Comparison of ENCODE assay signal across 11 cellular contexts in genomic region chr3:12143949-12144504, GRCh38. TPM values are rescaled to one million over a fixed set of nuclear protein-coding genes. Genes with fewer than 3 reads are reported as not detected.
DNase-seq lines count a peak whose midpoint lies in the region; ATAC-seq and TF ChIP-seq lines count a peak whose summit lies in the region.
"Had no signal": no experiment of that assay in that cellular context is flagged by ENCODE, and none has a peak within 500 bp of the region (broad histone marks: within the 10 kb centered on the region; RNA-seq: fewer than 3 reads in every experiment).

No MANE protein-coding gene starts in this region.

- no peaks in the 10 kb centered on the region for H3K4me1 Mint-ChIP-seq in stimulated activated effector memory CD8-positive, alpha-beta T cell treated with anti-CD3 and anti-CD28 coated beads, Interleukin-12 subunit alpha, Interleukin-12 subunit beta, amount 100 ng/mL, for 72 hours
- H3K4me1 Mint-ChIP-seq in mesothelial cell of epicardium = no peaks in the 10 kb centered on the region
- H3K4me1 Mint-ChIP-seq: IgD-negative memory B cell had no signal

- H3K27me3 ChIP-seq in right lobe of liver = no peaks in the 10 kb centered on the region

- H3K36me3 Mint-ChIP-seq in stimulated activated effector memory CD8-positive, alpha-beta T cell treated with anti-CD3 and anti-CD28 coated beads, Interleukin-12 subunit alpha, Interleukin-12 subunit beta, amount 100 ng/mL, for 72 hours = no peaks in the 10 kb centered on the region
- no peaks in the 10 kb centered on the region for H3K36me3 Mint-ChIP-seq in mesothelial cell of epicardium
- H3K36me3 Mint-ChIP-seq: IgD-negative memory B cell had no signal

- H3K4me3 ChIP-seq in choroid plexus epithelial cell (ENCODE audit: low read depth, low read length) (no peak overlapping the region), right lobe of liver (no peak overlapping the region)

- H3K36me3 ChIP-seq in right lobe of liver = no peaks in the 10 kb centered on the region

- H3K9me3 ChIP-seq in right lobe of liver = no peaks in the 10 kb centered on the region
- H3K9me3 ChIP-seq: Caco-2 had no signal

- H3K27ac Mint-ChIP-seq in stimulated activated effector memory CD8-positive, alpha-beta T cell treated with anti-CD3 and anti-CD28 coated beads, Interleukin-12 subunit alpha, Interleukin-12 subunit beta, amount 100 ng/mL, for 72 hours = peak overlapping the region; percentile 13
- no peak overlapping the region for H3K27ac Mint-ChIP-seq in mesothelial cell of epicardium
- H3K27ac Mint-ChIP-seq: IgD-negative memory B cell had no signal

- no peak overlapping the region for H3K27ac ChIP-seq in right lobe of liver

- no peak for TF ChIP-seq CTCF in choroid plexus epithelial cell (conservative IDR thresholded peaks at IDR 0.05; ENCODE audit: low read depth, low read length)
- no peak for TF ChIP-seq CTCF in right lobe of liver (IDR thresholded peaks at IDR 0.05)
- no peak for TF ChIP-seq CTCF in mesothelial cell of epicardium (IDR thresholded peaks at IDR 0.05; ENCODE audit: unreplicated experiment)

- no peaks in the 10 kb centered on the region for H3K9me3 Mint-ChIP-seq in stimulated activated effector memory CD8-positive, alpha-beta T cell treated with anti-CD3 and anti-CD28 coated beads, Interleukin-12 subunit alpha, Interleukin-12 subunit beta, amount 100 ng/mL, for 72 hours
- no peaks in the 10 kb centered on the region for H3K9me3 Mint-ChIP-seq in mesothelial cell of epicardium
- H3K9me3 Mint-ChIP-seq: IgD-negative memory B cell had no signal

- H3K4me3 Mint-ChIP-seq in stimulated activated effector memory CD8-positive, alpha-beta T cell treated with anti-CD3 and anti-CD28 coated beads, Interleukin-12 subunit alpha, Interleukin-12 subunit beta, amount 100 ng/mL, for 72 hours = no peak overlapping the region
- H3K4me3 Mint-ChIP-seq in mesothelial cell of epicardium = no peak overlapping the region
- H3K4me3 Mint-ChIP-seq: IgD-negative memory B cell had no signal

- intact Hi-C loops in right lobe of liver (cut with DNase I) = no loop called here

- no peaks in the 10 kb centered on the region for H3K4me1 ChIP-seq in right lobe of liver
- H3K4me1 ChIP-seq: Caco-2 had no signal

- WGBS in right lobe of liver (ENCODE audit: insufficient coverage, low coverage, low lambda C conversion rate, missing lambda C conversion rate) = 54% methylated on average over 5 of the region's 6 CpGs

- TF ChIP-seq POLR2A in right lobe of liver (IDR thresholded peaks at IDR 0.05) = no peak

- ATAC-seq in right lobe of liver = peak; percentile 18 to 47 (median 35)
- no peak for ATAC-seq in stimulated activated effector memory CD8-positive, alpha-beta T cell treated with anti-CD3 and anti-CD28 coated beads, Interleukin-12 subunit alpha, Interleukin-12 subunit beta, amount 100 ng/mL, for 72 hours

- peak; percentile 71 for DNase-seq in GM03348 (ENCODE audit: low spot score)
- peak; percentile 95 for DNase-seq in choroid plexus epithelial cell (ENCODE audit: low read depth)
- no peak for DNase-seq in right lobe of liver
- no peak for DNase-seq in stimulated activated effector memory CD8-positive, alpha-beta T cell treated with anti-CD3 and anti-CD28 coated beads, Interleukin-12 subunit alpha, Interleukin-12 subunit beta, amount 100 ng/mL, for 72 hours (ENCODE audit: low spot score in 2 of 2)
- DNase-seq in NCI-H2081 (lab: John Stamatoyannopoulos, UW) = no peak
- no peak for DNase-seq in 8988T
- DNase-seq in NCI-H345 treated with DMSO at 0.1 percent for 48 hours (lab: John Stamatoyannopoulos, UW; ENCODE audit: unreplicated experiment) = no peak
- DNase-seq in mesothelial cell of epicardium (ENCODE audit: low spot score in 2 of 2, unreplicated experiment in 2 of 2) = no peak
- DNase-seq: Caco-2; stimulated activated CD4-positive, alpha-beta T cell treated with anti-CD3 and anti-CD28 coated beads, Interleukin-4, amount 100 ng/mL, for 24 hours had no signal

- H3K27me3 Mint-ChIP-seq in mesothelial cell of epicardium (ENCODE audit: low read depth) = no peaks in the 10 kb centered on the region
- H3K27me3 Mint-ChIP-seq: IgD-negative memory B cell had no signal

RNA-seq across cellular contexts. Expression of gene TIMP4, which starts 14.7 kb away (rescaled TPM):
- 1 to 10 TPM in 2 of 6 experiments, under 1 TPM in 3, not detected in 1; 0.35 to 2.2 (median 0.66) TPM for total RNA-seq in right lobe of liver
- total RNA-seq in mesothelial cell of epicardium = 0.16 to 0.45 TPM (median 0.18 TPM) in 3 replicates

Comparison
In these comparisons a context has a peak if more than half of its experiments do, and no peak if none do; other contexts are left out.
1. DNase-seq: peak in GM03348 (single experiment) and choroid plexus epithelial cell (single experiment); none in right lobe of liver (0 of 3), stimulated activated effector memory CD8-positive, alpha-beta T cell treated with anti-CD3 and anti-CD28 coated beads, Interleukin-12 subunit alpha, Interleukin-12 subunit beta, amount 100 ng/mL, for 72 hours (0 of 2), NCI-H2081 (0 of 2), 8988T (single experiment), NCI-H345 treated with DMSO at 0.1 percent for 48 hours (single experiment) and mesothelial cell of epicardium (0 of 2).